Comparison of ENCODE assay signal across 20 cellular contexts in the genomic region with DNA sequence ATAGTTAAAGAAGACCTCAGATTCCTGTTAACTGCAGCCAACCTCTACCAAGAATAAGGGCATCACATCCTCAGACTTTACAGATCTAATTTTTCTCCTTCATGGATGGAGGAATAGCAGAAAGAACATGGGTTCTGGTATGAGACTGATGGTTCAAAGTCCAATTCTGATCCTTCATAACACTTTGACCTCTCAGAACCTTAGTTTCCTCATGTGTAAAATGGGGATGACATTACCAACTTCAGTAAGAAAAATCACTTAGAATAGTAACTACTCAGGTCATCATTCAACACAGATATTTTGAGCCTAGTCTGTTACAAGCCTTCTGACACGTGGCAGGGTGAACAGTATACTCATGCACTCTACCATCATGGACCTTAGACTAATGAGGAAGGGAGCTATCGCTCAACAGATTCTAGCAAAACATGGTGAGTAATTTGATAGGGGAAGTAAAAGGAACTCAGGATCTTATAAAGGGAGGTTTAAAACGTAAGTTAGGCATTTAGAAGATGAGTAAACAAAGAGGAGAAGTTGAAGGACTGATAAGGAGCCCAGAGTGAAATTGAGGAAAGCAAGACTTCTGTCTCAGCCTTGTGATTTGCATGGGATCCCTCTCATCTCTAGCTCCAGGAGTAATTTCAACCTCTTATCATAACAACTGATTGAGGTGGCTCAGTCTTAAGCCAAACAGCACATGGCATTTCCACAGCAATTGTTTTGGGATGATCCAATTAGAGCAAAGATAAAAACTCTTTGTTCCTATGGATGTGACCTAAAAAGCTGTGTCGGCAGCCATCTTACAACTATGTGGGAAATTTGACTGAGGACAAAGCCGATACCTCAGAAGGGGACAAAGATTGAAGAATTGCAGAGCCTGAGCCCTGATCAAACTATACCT.
DNase-seq lines count a peak whose midpoint lies in the region; ATAC-seq, FAIRE-seq and TF ChIP-seq lines count a peak whose summit lies in the region.
"Had no signal": no experiment of that assay in that cellular context is flagged by ENCODE, and none has a peak within 500 bp of the region (broad histone marks: within the 10 kb centered on the region; RNA-seq: fewer than 3 reads in every experiment).

No MANE protein-coding gene starts in this region.

- peaks cover 0 to 10% (median 4%) of the 10 kb centered on the region in 3 donors for H3K27me3 Mint-ChIP-seq in CD14-positive monocyte (ENCODE audit: low read depth in 3 of 3)

- no peaks in the 10 kb centered on the region for H3K79me1 ChIP-seq in mesendoderm (ENCODE audit: low read length)

- H3K9me3 Mint-ChIP-seq in CD14-positive monocyte, result peaks cover 0 to 13% (median 5%) of the 10 kb centered on the region in 7 donors

- H4K20me1 ChIP-seq in K562 (replicated peaks; ENCODE audit: control insufficient read depth, insufficient read depth, low read length), result no peaks in the 10 kb centered on the region
- H4K20me1 ChIP-seq in GM23248 (ENCODE audit: insufficient read depth), result no peaks in the 10 kb centered on the region
- H4K20me1 ChIP-seq: BLaER1 had no signal

- H3K27ac ChIP-seq in HEK293 (ENCODE audit: extremely low read depth, low read depth, low read length), result no peak overlapping the region
- H3K27ac ChIP-seq in K562 (ENCODE audit: extremely low read depth, low read depth, low read length), result no peak overlapping the region
- H3K27ac ChIP-seq in mesendoderm (ENCODE audit: low read depth, low read length), result peak overlapping the region; percentile 23
- H3K27ac ChIP-seq in tibial nerve, result no peak overlapping the region
- no peak overlapping the region for H3K27ac ChIP-seq in GM23248
- H3K27ac ChIP-seq: BLaER1 had no signal

- H3K4me3 Mint-ChIP-seq in CD14-positive monocyte, result no peak overlapping the region
- H3K4me3 Mint-ChIP-seq: CD8-positive, alpha-beta memory T cell had no signal

- no peak overlapping the region for H3K18ac ChIP-seq in mesendoderm (ENCODE audit: low read length)

- H3K79me2 ChIP-seq in K562 (ENCODE audit: control insufficient read depth, insufficient read depth, low read length) (no peaks in the 10 kb centered on the region), mesendoderm (ENCODE audit: control insufficient read depth, insufficient read depth, low read length) (no peaks in the 10 kb centered on the region), GM23248 (ENCODE audit: insufficient read depth) (no peaks in the 10 kb centered on the region)

- peak overlapping the region; percentile 7 for H3K4ac ChIP-seq in mesendoderm (ENCODE audit: low read depth, low read length)

- DNase-seq in CD14-positive monocyte (ENCODE audit: low spot score) (peak; percentile 52), K562 (ENCODE audit: extremely low read depth in 1 of 4, low spot score in 3 of 4) (no peak), mesendoderm (peak; percentile 95), tibial nerve (ENCODE audit: low spot score in 2 of 2) (no peak), GM23248 (no peak), NCI-H524 treated with DMSO at 0.1 percent for 48 hours (lab: John Stamatoyannopoulos, UW) (no peak)
- DNase-seq: CD8-positive, alpha-beta memory T cell; DMS79; GOT3; IMR-90; Kasumi-1; MG63; NCI-H1105; NCI-H2081 treated with DMSO at 0.1 percent for 48 hours; NCI-H774 had no signal

- H2BK15ac ChIP-seq in mesendoderm (replicated peaks; ENCODE audit: low read depth), result no peak overlapping the region

- no peaks in the 10 kb centered on the region for H3K9me1 ChIP-seq in K562 (ENCODE audit: control insufficient read depth, insufficient read depth, low read length)

- H3K36me3 Mint-ChIP-seq in CD14-positive monocyte, result peaks cover 0 to 3% of the 10 kb centered on the region in 2 donors
- H3K36me3 Mint-ChIP-seq: CD8-positive, alpha-beta memory T cell had no signal

- H3K23ac ChIP-seq in mesendoderm (ENCODE audit: low read length), result no peak overlapping the region

- no peaks in the 10 kb centered on the region for H3F3A ChIP-seq in GM23248 (ENCODE audit: insufficient read depth)

- ATAC-seq in K562, result no peak
- ATAC-seq: Panc1 had no signal

- H2BK5ac ChIP-seq in mesendoderm (ENCODE audit: low read length), result peak overlapping the region; percentile 13

- FAIRE-seq in K562 (lab: Jason Lieb, UNC), result no peak
- FAIRE-seq: GM12892, GM18507 had no signal

- peak overlapping the region; percentile 57 for H2AK5ac ChIP-seq in mesendoderm (ENCODE audit: low read length)

- H3K36me3 ChIP-seq in HEK293 (ENCODE audit: control insufficient read depth in 2 of 2, insufficient read depth in 1 of 2, low read length in 2 of 2) (no peaks in the 10 kb centered on the region), K562 (ENCODE audit: control insufficient read depth, insufficient read depth, low read length) (no peaks in the 10 kb centered on the region), mesendoderm (ENCODE audit: control insufficient read depth, insufficient read depth, low read length) (no peaks in the 10 kb centered on the region), tibial nerve (no peaks in the 10 kb centered on the region), GM23248 (ENCODE audit: low read depth) (no peaks in the 10 kb centered on the region)
- H3K36me3 ChIP-seq: BLaER1, MG63 had no signal

- TF ChIP-seq EP300 in K562 (IDR thresholded peaks at IDR 0.05; ENCODE audit: low read length), result no peak
- no peak for TF ChIP-seq EP300 in tibial nerve (IDR thresholded peaks at IDR 0.05)

- peak overlapping the region in 3 of 7 donors; percentile 27 to 81 (median 58) for H3K27ac Mint-ChIP-seq in CD14-positive monocyte
- H3K27ac Mint-ChIP-seq: CD8-positive, alpha-beta memory T cell had no signal

- intact Hi-C loops in CD14-positive monocyte (cut with micrococcal nuclease) (loop anchor here (5.0 to 10.0 kb wide), 2 partner anchors 39 to 46 kb away; no protein-coding TSS in a partner anchor), K562 (cut with micrococcal nuclease) (no loop called here)

- H3K9me3 ChIP-seq in HEK293 (ENCODE audit: control insufficient read depth, insufficient read depth, low read depth, low read length) (no peaks in the 10 kb centered on the region), K562 (replicated peaks; ENCODE audit: control insufficient read depth, insufficient read depth, low read depth, low read length) (no peaks in the 10 kb centered on the region), tibial nerve (peaks cover 0 to 4% (median 1%) of the 10 kb centered on the region in 4 donors), GM23248 (ENCODE audit: low read depth) (no peaks in the 10 kb centered on the region)
- H3K9me3 ChIP-seq: MG63 had no signal

- H4K5ac ChIP-seq in mesendoderm (ENCODE audit: low read length), result no peak overlapping the region

- no peak overlapping the region for H3K4me2 ChIP-seq in K562 (ENCODE audit: insufficient read depth, low read length)
- H3K4me2 ChIP-seq in mesendoderm (ENCODE audit: low read length), result no peak overlapping the region
- H3K4me2 ChIP-seq in GM23248 (ENCODE audit: unreplicated experiment), result no peak overlapping the region
- H3K4me2 ChIP-seq: BLaER1 had no signal

- H4K8ac ChIP-seq in mesendoderm (ENCODE audit: low read depth, low read length), result no peak overlapping the region

- BruUV-seq in K562 (replicated peaks; lab: Mats Ljungman, UMichigan), result no TSS peak

- no peak for TF ChIP-seq CTCF in CD14-positive monocyte (IDR thresholded peaks at IDR 0.05)
- no peak for TF ChIP-seq CTCF in HEK293 (tag by site-specific recombination; IDR thresholded peaks at IDR 0.05)
- no peak for TF ChIP-seq CTCF in K562 (IDR thresholded peaks at IDR 0.05 in 2 of 3, conservative IDR thresholded peaks at IDR 0.05 in 1 of 3; ENCODE audit: insufficient read depth in 2 of 3, low read depth in 1 of 3, low read length in 3 of 3)
- TF ChIP-seq CTCF in tibial nerve (IDR thresholded peaks at IDR 0.05), result no peak

- no peaks in the 10 kb centered on the region for H3K4me1 ChIP-seq in HEK293 (ENCODE audit: control insufficient read depth, insufficient read depth, low read length)
- H3K4me1 ChIP-seq in K562 (replicated peaks in 1 of 2; ENCODE audit: control insufficient read depth in 2 of 2, insufficient read depth in 2 of 2, low read length in 2 of 2), result no peaks in the 10 kb centered on the region
- H3K4me1 ChIP-seq in mesendoderm (ENCODE audit: control insufficient read depth, low read depth, low read length), result peaks cover 5% of the 10 kb centered on the region
- H3K4me1 ChIP-seq in tibial nerve, result no peaks in the 10 kb centered on the region
- peaks cover 3% of the 10 kb centered on the region; the same call in 1 of the 2 replicates for H3K4me1 ChIP-seq in GM23248 (ENCODE audit: insufficient read depth)

- H3K27me3 ChIP-seq in K562 (ENCODE audit: control insufficient read depth in 2 of 2, insufficient read depth in 2 of 2, low read length in 2 of 2) (no peaks in the 10 kb centered on the region), mesendoderm (ENCODE audit: insufficient read depth, low read length, poor library complexity) (no peaks in the 10 kb centered on the region), tibial nerve (no peaks in the 10 kb centered on the region), GM23248 (replicated peaks; ENCODE audit: insufficient read depth) (peaks cover under 1% of the 10 kb centered on the region)
- H3K27me3 ChIP-seq: BLaER1, MG63 had no signal

- peak overlapping the region; percentile 37 for H3K56ac ChIP-seq in mesendoderm (ENCODE audit: low read length)

- in situ Hi-C loops in K562 (cut with MboI) (no loop called here), GM23248 (cut with MboI) (no loop called here)

- no peak for TF ChIP-seq POLR2A in K562 (conservative IDR thresholded peaks at IDR 0.05)
- no peak for TF ChIP-seq POLR2A in tibial nerve (IDR thresholded peaks at IDR 0.05)

- H2BK120ac ChIP-seq in mesendoderm (ENCODE audit: low read depth, low read length), result no peak overlapping the region

- H3K4me1 Mint-ChIP-seq in CD14-positive monocyte, result peaks cover 36% of the 10 kb centered on the region
- H3K4me1 Mint-ChIP-seq: CD8-positive, alpha-beta memory T cell had no signal

- POLR2A ChIA-PET in HEK293 (lab: Yijun Ruan, JAX), result no interaction called here
- POLR2A ChIA-PET in K562 (lab: Yijun Ruan, JAX), result no interaction called here

- H3K4me3 ChIP-seq in HEK293 (ENCODE audit: low read depth, low read length) (no peak overlapping the region), K562 (no peak overlapping the region), mesendoderm (ENCODE audit: low read length) (no peak overlapping the region), tibial nerve (no peak overlapping the region), GM23248 (no peak overlapping the region)
- H3K4me3 ChIP-seq: BLaER1, MG63 had no signal

- no peak for TF ChIP-seq RAD21 in K562 (CRISPR knock-in tag; conservative IDR thresholded peaks at IDR 0.05 in 1 of 2, IDR thresholded peaks at IDR 0.05 in 1 of 2)

- H3K9me2 ChIP-seq in GM23248 (ENCODE audit: insufficient read depth), result no peaks in the 10 kb centered on the region

- H2AFZ ChIP-seq in K562 (ENCODE audit: low read depth, low read length) (no peak overlapping the region), GM23248 (no peak overlapping the region)

- no peak overlapping the region for H3K9ac ChIP-seq in K562 (ENCODE audit: insufficient read depth in 1 of 2, low read depth in 2 of 2, low read length in 2 of 2)
- H3K9ac ChIP-seq in mesendoderm (ENCODE audit: low read length), result no peak overlapping the region
- H3K9ac ChIP-seq in GM23248, result no peak overlapping the region
- H3K9ac ChIP-seq: BLaER1 had no signal

- 0% methylated on average over 5 of the region's 5 CpGs for WGBS in K562 (ENCODE audit: insufficient coverage, low coverage, missing lambda C conversion rate)
- WGBS in mesendoderm (ENCODE audit: extremely low coverage, insufficient coverage, low lambda C conversion rate), result no CpG with 5 or more reads among the region's 5 CpGs
- WGBS in tibial nerve, 2 donors, result 83 to 88% methylated on average over 5 of the region's 5 CpGs
- WGBS in GM23248 (ENCODE audit: low coverage in 1 of 2, low lambda C conversion rate in 2 of 2, missing lambda C conversion rate in 2 of 2), 2 experiments, result 87 to 88% methylated on average over 5 of the region's 5 CpGs

- CTCF ChIA-PET in HEK293 (lab: Yijun Ruan, JAX), result interaction anchor here (0.6 kb wide), 2 partner anchors 248 to 412 kb away, joined by 3 to 4 read pairs; no protein-coding TSS in a partner anchor
- CTCF ChIA-PET in K562 (lab: Yijun Ruan, JAX; ENCODE audit: low intra/inter-chr PET ratio), result no interaction called here

Comparison
In these comparisons a context has a peak if more than half of its experiments do, and no peak if none do; other contexts are left out.
1. DNase-seq: peak in CD14-positive monocyte (single experiment) and mesendoderm (single experiment); none in K562 (0 of 4), tibial nerve (0 of 2), GM23248 (single experiment) and NCI-H524 treated with DMSO at 0.1 percent for 48 hours (single experiment).